8 cellular contexts compared by ENCODE assay signal in the genomic region with DNA sequence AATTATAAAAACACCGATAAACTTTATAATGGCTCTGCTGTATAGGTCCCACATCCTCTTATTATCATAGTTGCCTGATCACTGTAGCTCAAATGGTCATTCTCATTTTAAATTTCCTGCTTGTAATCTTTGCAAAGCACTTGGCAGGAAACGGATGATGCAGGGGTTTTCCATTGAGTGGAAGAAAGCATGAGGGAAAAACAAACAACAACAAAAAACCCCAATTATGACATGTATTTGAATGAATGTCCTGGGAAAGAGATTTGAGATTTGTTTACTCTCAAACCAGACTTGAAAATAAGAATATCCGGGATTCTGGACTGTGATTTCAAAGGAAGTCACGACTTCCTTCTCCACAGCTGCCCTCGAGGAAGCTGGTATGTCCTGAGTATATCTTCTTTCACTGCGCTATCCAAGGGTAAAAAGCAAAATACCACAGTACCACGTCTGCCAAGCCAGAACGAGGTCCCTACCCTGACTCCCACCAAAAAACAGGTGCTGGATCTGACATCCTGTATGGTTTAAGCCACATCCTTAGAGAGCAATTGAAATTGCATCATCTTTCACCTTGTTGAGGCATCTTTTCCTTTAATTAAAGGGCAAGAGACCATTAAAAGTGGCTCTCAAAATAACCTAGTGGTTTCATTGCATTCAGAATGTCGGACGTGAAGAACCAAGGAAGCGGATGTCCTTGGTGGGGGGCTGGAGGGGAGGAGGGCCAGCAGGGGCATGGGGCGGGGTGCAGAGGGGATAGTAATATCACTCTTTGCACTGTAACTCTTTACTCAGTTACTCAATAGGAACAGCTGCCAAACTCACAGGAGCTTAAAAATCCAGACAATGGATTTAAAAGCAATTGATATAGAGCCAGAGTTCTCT. TPM values are rescaled to one million over a fixed set of nuclear protein-coding genes. Genes with fewer than 3 reads are reported as not detected.
A peak's percentile ranks its signal among the peaks of the same experiment; 100 is the strongest.
DNase-seq lines count a peak whose midpoint lies in the region; ATAC-seq lines count a peak whose summit lies in the region.

No MANE protein-coding gene starts in this region.

- H3K4me3 ChIP-seq in skeletal muscle cell (ENCODE audit: low read depth, low read length), result peak overlapping the region; percentile 33

- intact Hi-C loops in Right ventricle myocardium superior (cut with DNase I), result no loop called here

- ATAC-seq in Right ventricle myocardium superior (ENCODE audit: poor library complexity), result peak; percentile 65
- no peak for ATAC-seq in HG03432 (IDR thresholded peaks at IDR 0.05; ENCODE audit: unreplicated experiment)
- ATAC-seq in HG03354 (IDR thresholded peaks at IDR 0.05; ENCODE audit: poor library complexity, severe bottlenecking, unreplicated experiment), result no peak

- peak; percentile 17 for DNase-seq in EL
- peak; percentile 33 to 50 for DNase-seq in Kasumi-1 (lab: John Stamatoyannopoulos, UW)
- DNase-seq in activated CD8-positive, alpha-beta memory T cell treated with anti-CD3 and anti-CD28 coated beads, Interleukin-2, amount 50 U/mL, for 48 hours, result peak; percentile 57
- no peak for DNase-seq in Right ventricle myocardium superior
- DNase-seq in skeletal muscle cell (ENCODE audit: low read depth), result peak; percentile 14
- no peak for DNase-seq in GM19240 (ENCODE audit: insufficient read length, low spot score)

RNA-seq across cellular contexts. Expression of a gene that starts 13.5 kb away (rescaled TPM):
- 3.2 TPM for total RNA-seq in Right ventricle myocardium superior

RNA-seq across cellular contexts. Expression of a gene that starts 16.7 kb away (rescaled TPM):
- 36.9 TPM for total RNA-seq in Right ventricle myocardium superior

Comparison
In these comparisons a context has a peak if more than half of its experiments do, and no peak if none do; other contexts are left out.
1. DNase-seq: peak in EL (single experiment), Kasumi-1 (2 of 2), activated CD8-positive, alpha-beta memory T cell treated with anti-CD3 and anti-CD28 coated beads, Interleukin-2, amount 50 U/mL, for 48 hours (single experiment) and skeletal muscle cell (single experiment); none in Right ventricle myocardium superior (single experiment) and GM19240 (single experiment).